Comparison of ENCODE assay signal across 23 cellular contexts in the genomic region with DNA sequence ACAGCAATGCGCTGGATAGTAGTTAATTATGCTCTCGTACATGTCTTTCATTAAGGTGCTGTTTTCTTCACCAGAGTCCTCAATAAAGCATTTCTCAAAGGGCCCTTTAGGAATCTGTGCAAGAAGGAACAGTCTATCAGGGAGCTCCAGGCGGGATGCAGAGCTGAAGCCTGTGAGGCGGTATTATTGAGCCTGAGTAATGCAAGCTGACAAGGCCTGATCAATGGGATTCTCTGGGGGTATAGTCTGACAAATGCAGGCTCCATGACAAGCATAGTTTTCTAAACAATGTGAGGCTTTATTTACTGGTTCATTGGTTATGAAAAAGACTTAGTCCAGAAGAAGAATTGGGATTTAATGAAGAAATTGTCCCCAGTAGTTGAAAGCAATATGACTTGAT.
"Had no signal": no experiment of that assay in that cellular context is flagged by ENCODE, and none has a peak within 500 bp of the region (broad histone marks: within the 10 kb centered on the region; RNA-seq: fewer than 3 reads in every experiment).

No MANE protein-coding gene starts in this region.

- H3K4me3 ChIP-seq: body of pancreas, dorsolateral prefrontal cortex, left lung, right lobe of liver, stomach, vagina had no signal

- H3K36me3 Mint-ChIP-seq: activated naive CD8-positive, alpha-beta T cell treated with anti-CD3 and anti-CD28 coated beads, Interleukin-2, amount 10 ng/mL, durations not matched to agents 7 days and 5 days; naive thymus-derived CD8-positive, alpha-beta T cell had no signal

- H3K4me3 Mint-ChIP-seq: activated CD4-positive, alpha-beta T cell treated with anti-CD3 and anti-CD28 coated beads, Interleukin-2, amount 10 ng/mL, durations not matched to agents 24 days and 14 days; activated CD8-positive, alpha-beta T cell treated with anti-CD3 and anti-CD28 coated beads, Interleukin-2, amount 10 ng/mL, durations not matched to agents 7 days and 5 days; activated naive CD8-positive, alpha-beta T cell treated with anti-CD3 and anti-CD28 coated beads, Interleukin-2, amount 10 ng/mL, durations not matched to agents 7 days and 5 days; activated T-cell treated with anti-CD3 and anti-CD28 coated beads, Interleukin-2, amount 50 U/mL, for 24 hours; naive thymus-derived CD8-positive, alpha-beta T cell had no signal

- H3K4me1 ChIP-seq: body of pancreas, right lobe of liver, stomach, vagina had no signal

- H3K27ac ChIP-seq: body of pancreas, left lung, right lobe of liver, stomach, vagina had no signal

- H3K36me3 ChIP-seq: left lung, right lobe of liver, stomach, vagina had no signal

- H3K4me1 Mint-ChIP-seq: activated CD4-positive, alpha-beta T cell treated with anti-CD3 and anti-CD28 coated beads, Interleukin-2, amount 10 ng/mL, durations not matched to agents 24 days and 14 days; activated naive CD8-positive, alpha-beta T cell treated with anti-CD3 and anti-CD28 coated beads, Interleukin-2, amount 10 ng/mL, durations not matched to agents 7 days and 5 days had no signal

- ATAC-seq: activated CD8-positive, alpha-beta T cell treated with anti-CD3 and anti-CD28 coated beads, Interleukin-2, amount 10 ng/mL, durations not matched to agents 7 days and 5 days; body of pancreas; left lung; naive thymus-derived CD8-positive, alpha-beta T cell; right lobe of liver had no signal

- H3K27me3 ChIP-seq: body of pancreas, dorsolateral prefrontal cortex, left lung, right lobe of liver, stomach, vagina had no signal

- H3K27ac Mint-ChIP-seq: activated CD4-positive, alpha-beta T cell treated with anti-CD3 and anti-CD28 coated beads, Interleukin-2, amount 10 ng/mL, durations not matched to agents 24 days and 14 days; activated CD8-positive, alpha-beta T cell treated with anti-CD3 and anti-CD28 coated beads, Interleukin-2, amount 10 ng/mL, durations not matched to agents 7 days and 5 days; activated naive CD8-positive, alpha-beta T cell treated with anti-CD3 and anti-CD28 coated beads, Interleukin-2, amount 10 ng/mL, durations not matched to agents 7 days and 5 days; activated T-cell treated with anti-CD3 and anti-CD28 coated beads, Interleukin-2, amount 50 U/mL, for 24 hours; activated T-helper 2 cell treated with anti-CD3 and anti-CD28 coated beads, Interferon-gamma antibody, Interleukin-2, Interleukin-4, amounts not matched to agents 10 μg/mL and 5 μg/mL and 100 μg/mL, durations not matched to agents 14 hours and 24 hours and 36 hours; naive thymus-derived CD8-positive, alpha-beta T cell had no signal

- DNase-seq: activated CD4-positive, alpha-beta T cell treated with anti-CD3 and anti-CD28 coated beads, Interleukin-2, amount 10 ng/mL, durations not matched to agents 24 days and 14 days; activated CD8-positive, alpha-beta T cell treated with anti-CD3 and anti-CD28 coated beads, Interleukin-2, amount 10 ng/mL, durations not matched to agents 7 days and 5 days; activated naive CD4-positive, alpha-beta T cell treated with Interleukin-2 at 50 U/mL for 16 hours; activated naive CD8-positive, alpha-beta T cell treated with anti-CD3 and anti-CD28 coated beads, Interleukin-2, amount 10 ng/mL, durations not matched to agents 7 days and 5 days; activated T-cell treated with anti-CD3 and anti-CD28 coated beads, Interleukin-2, amount 50 U/mL, for 24 hours; amygdala; body of pancreas; caudate nucleus; dorsolateral prefrontal cortex; erythroblast; foreskin melanocyte; left lung; mammary epithelial cell; naive thymus-derived CD8-positive, alpha-beta T cell; right lobe of liver; small intestine; stimulated activated CD4-positive, alpha-beta T cell treated with anti-CD3 and anti-CD28 coated beads, Interleukin-4, amount 100 ng/mL, for 1 hour; stomach; T-helper 1 cell; T-helper 9 cell; trophoblast cell had no signal

- H3K9me3 Mint-ChIP-seq: activated T-cell treated with anti-CD3 and anti-CD28 coated beads, Interleukin-2, amount 50 U/mL, for 24 hours; naive thymus-derived CD8-positive, alpha-beta T cell had no signal

- H3K27me3 Mint-ChIP-seq: activated CD4-positive, alpha-beta T cell treated with anti-CD3 and anti-CD28 coated beads, Interleukin-2, amount 10 ng/mL, durations not matched to agents 24 days and 14 days; activated naive CD8-positive, alpha-beta T cell treated with anti-CD3 and anti-CD28 coated beads, Interleukin-2, amount 10 ng/mL, durations not matched to agents 7 days and 5 days; naive thymus-derived CD8-positive, alpha-beta T cell had no signal
